30 cellular contexts compared by ENCODE assay signal in genomic region chr17:11170901-11171300, GRCh38.
"Had no signal": no experiment of that assay in that cellular context is flagged by ENCODE, and none has a peak within 500 bp of the region (broad histone marks: within the 10 kb centered on the region; RNA-seq: fewer than 3 reads in every experiment).

No MANE protein-coding gene starts in this region.

- H3K4me2 ChIP-seq: neural progenitor cell, smooth muscle cell had no signal

- H3K27ac Mint-ChIP-seq: naive thymus-derived CD4-positive, alpha-beta T cell; natural killer cell treated with Interleukin-12 subunit alpha and Interleukin-12 subunit beta and Interleukin-15 and Interleukin-18, amount 100 ng/mL, for 72 hours; neural progenitor cell; progenitor cell of endocrine pancreas; stimulated activated memory B cell treated with anti-CD40 and anti-IgM and Interleukin-4, amounts not matched to agents 10 μg/mL and 1 μg/mL and 100 μg/mL, for 72 hours; stimulated activated naive CD8-positive, alpha-beta T cell treated with anti-CD3 and anti-CD28 coated beads, Interleukin-15, amount 100 ng/mL, for 72 hours had no signal

- DNase-seq: naive thymus-derived CD4-positive, alpha-beta T cell; occipital lobe; pancreas; posterior cingulate gyrus; psoas muscle; right cardiac atrium; spleen; stimulated activated CD4-positive, alpha-beta T cell treated with anti-CD3 and anti-CD28 coated beads, Interleukin-12 subunit alpha, Interleukin-12 subunit beta, amount 100 ng/mL, for 4 hours; stimulated activated CD4-positive, alpha-beta T cell treated with anti-CD3 and anti-CD28 coated beads, Interleukin-1b, Interleukin-23, amount 100 ng/mL, for 48 hours; stimulated activated CD4-positive, alpha-beta T cell treated with anti-CD3 and anti-CD28 coated beads, Interleukin-4, amount 100 ng/mL, for 1 hour; stimulated activated CD4-positive, alpha-beta T cell treated with anti-CD3 and anti-CD28 coated beads, Interleukin-4, amount 100 ng/mL, for 4 hours; stimulated activated CD8-positive, alpha-beta memory T cell treated with anti-CD3 and anti-CD28 coated beads, Interleukin-4, amount 100 ng/mL, for 48 hours; stimulated activated naive CD4-positive, alpha-beta T cell; stimulated activated naive CD8-positive, alpha-beta T cell treated with anti-CD3 and anti-CD28 coated beads, Interleukin-15, amount 100 ng/mL, for 72 hours; stimulated activated naive CD8-positive, alpha-beta T cell treated with anti-CD3 and anti-CD28 coated beads, Interleukin-15, Interleukin-2, amounts not matched to agents 100 U/mL and 50 U/mL, for 24 hours; substantia nigra; testis; trophoblast cell; upper lobe of left lung had no signal

- H3K27ac ChIP-seq: neural progenitor cell, pancreas, psoas muscle, skin epidermis, spleen, suprapubic skin, testis, tibial nerve, upper lobe of left lung, vagina had no signal

- H3K36me3 Mint-ChIP-seq: natural killer cell treated with Interleukin-12 subunit alpha and Interleukin-12 subunit beta and Interleukin-15 and Interleukin-18, amount 100 ng/mL, for 72 hours; neural progenitor cell; stimulated activated memory B cell treated with anti-CD40 and anti-IgM and Interleukin-4, amounts not matched to agents 10 μg/mL and 1 μg/mL and 100 μg/mL, for 72 hours had no signal

- H3K36me3 ChIP-seq: neural progenitor cell, pancreas, spleen, suprapubic skin, tibial nerve, upper lobe of left lung, vagina had no signal

- FAIRE-seq: pancreas, urothelium cell line had no signal

- H3K4me3 ChIP-seq: neural progenitor cell, pancreas, psoas muscle, skin epidermis, smooth muscle cell, spleen, suprapubic skin, testis, tibial nerve, upper lobe of left lung, vagina had no signal

- H3K27me3 Mint-ChIP-seq: natural killer cell treated with Interleukin-12 subunit alpha and Interleukin-12 subunit beta and Interleukin-15 and Interleukin-18, amount 100 ng/mL, for 72 hours; stimulated activated memory B cell treated with anti-CD40 and anti-IgM and Interleukin-4, amounts not matched to agents 10 μg/mL and 1 μg/mL and 100 μg/mL, for 72 hours had no signal

- H3K27me3 ChIP-seq: neural progenitor cell, pancreas, testis, tibial nerve, upper lobe of left lung, vagina had no signal

- ATAC-seq: naive thymus-derived CD4-positive, alpha-beta T cell; natural killer cell treated with Interleukin-12 subunit alpha and Interleukin-12 subunit beta and Interleukin-15 and Interleukin-18, amount 100 ng/mL, for 72 hours; pancreas; psoas muscle; right cardiac atrium; sciatic nerve; stimulated activated memory B cell treated with anti-CD40 and anti-IgM and Interleukin-4, amounts not matched to agents 10 μg/mL and 1 μg/mL and 100 μg/mL, for 72 hours; stimulated activated naive CD8-positive, alpha-beta T cell treated with anti-CD3 and anti-CD28 coated beads, Interleukin-15, amount 100 ng/mL, for 72 hours; stimulated activated naive CD8-positive, alpha-beta T cell treated with anti-CD3 and anti-CD28 coated beads, Interleukin-15, Interleukin-2, amounts not matched to agents 100 U/mL and 50 U/mL, for 24 hours had no signal

- H3K4me1 Mint-ChIP-seq: naive thymus-derived CD4-positive, alpha-beta T cell; stimulated activated memory B cell treated with anti-CD40 and anti-IgM and Interleukin-4, amounts not matched to agents 10 μg/mL and 1 μg/mL and 100 μg/mL, for 72 hours; stimulated activated naive CD8-positive, alpha-beta T cell treated with anti-CD3 and anti-CD28 coated beads, Interleukin-15, amount 100 ng/mL, for 72 hours had no signal

- H2AFZ ChIP-seq: neural progenitor cell had no signal

- H3K9ac ChIP-seq: neural progenitor cell had no signal

- H3K4me3 Mint-ChIP-seq: naive thymus-derived CD4-positive, alpha-beta T cell; natural killer cell treated with Interleukin-12 subunit alpha and Interleukin-12 subunit beta and Interleukin-15 and Interleukin-18, amount 100 ng/mL, for 72 hours; neural progenitor cell; stimulated activated memory B cell treated with anti-CD40 and anti-IgM and Interleukin-4, amounts not matched to agents 10 μg/mL and 1 μg/mL and 100 μg/mL, for 72 hours; stimulated activated naive CD8-positive, alpha-beta T cell treated with anti-CD3 and anti-CD28 coated beads, Interleukin-15, amount 100 ng/mL, for 72 hours had no signal

- H3K9me3 ChIP-seq: pancreas, psoas muscle, suprapubic skin, testis, vagina had no signal

- H3K4me1 ChIP-seq: pancreas, psoas muscle, spleen, suprapubic skin, testis, tibial nerve, upper lobe of left lung, vagina had no signal
